In genomic region chr11:1083621-1084551, GRCh38 we compare ENCODE assay signal across 26 cellular contexts. TPM values are rescaled to one million over a fixed set of nuclear protein-coding genes. Genes with fewer than 3 reads are reported as not detected.
DNase-seq lines count a peak whose midpoint lies in the region; ATAC-seq and TF ChIP-seq lines count a peak whose summit lies in the region.
"Had no signal": no experiment of that assay in that cellular context is flagged by ENCODE, and none has a peak within 500 bp of the region (broad histone marks: within the 10 kb centered on the region; RNA-seq: fewer than 3 reads in every experiment).

No MANE protein-coding gene starts in this region.

- TF ChIP-seq CTCF in Calu3 (IDR thresholded peaks at IDR 0.05; ENCODE audit: unreplicated experiment) (no peak), heart left ventricle (IDR thresholded peaks at IDR 0.05) (no peak)

- H3K27ac Mint-ChIP-seq in Calu3 (ENCODE audit: unreplicated experiment): no peak overlapping the region
- H3K27ac Mint-ChIP-seq: dendritic cell treated with granulocyte-macrophage colony-stimulating factor and Interleukin-4, amounts not matched to agents 40 ng/mL and 50 ng/mL, for 4 days; nephron; stimulated activated effector memory CD8-positive, alpha-beta T cell treated with anti-CD3 and anti-CD28 coated beads, Interleukin-12 subunit alpha, Interleukin-12 subunit beta, amount 100 ng/mL, for 72 hours; T-helper 17 cell had no signal

- peak; percentile 52 for DNase-seq in DMS53 (lab: John Stamatoyannopoulos, UW)
- no peak for DNase-seq in DMS53 treated with DMSO at 0.1 percent for 48 hours (lab: John Stamatoyannopoulos, UW; ENCODE audit: unreplicated experiment)
- peak; percentile 43 for DNase-seq in Calu3
- peak in 3 of 5 donors; percentile 5 to 60 (median 16) for DNase-seq in heart left ventricle
- peak in 7 of 10 donors; percentile 5 to 83 (median 27) for DNase-seq in posterior cingulate gyrus
- no peak for DNase-seq in activated CD8-positive, alpha-beta memory T cell treated with anti-CD3 and anti-CD28 coated beads for 24 hours
- DNase-seq: activated gamma-delta T cell; kidney glomerular epithelial cell; NCI-H1092 treated with DMSO at 0.1 percent for 48 hours; NCI-H2081; stimulated activated CD4-positive, alpha-beta T cell treated with anti-CD3 and anti-CD28 coated beads, Interleukin-2, amount 100 ng/mL, for 24 hours had no signal

- no peak for TF ChIP-seq POLR2A in heart left ventricle (IDR thresholded peaks at IDR 0.05)

- H3K27me3 Mint-ChIP-seq in Calu3 (ENCODE audit: unreplicated experiment): no peaks in the 10 kb centered on the region

- intact Hi-C loops in Calu3 (cut with micrococcal nuclease; ENCODE audit: unreplicated experiment) (no loop called here), heart left ventricle (cut with DNase I) (no loop called here), posterior cingulate gyrus (cut with DNase I) (no loop called here)

- no peaks in the 10 kb centered on the region for H3K9me3 ChIP-seq in heart left ventricle
- H3K9me3 ChIP-seq: breast epithelium, Peyer's patch, thoracic aorta had no signal

- no peak overlapping the region for H3K4me3 Mint-ChIP-seq in Calu3 (ENCODE audit: low read depth, unreplicated experiment)
- H3K4me3 Mint-ChIP-seq: dendritic cell treated with granulocyte-macrophage colony-stimulating factor and Interleukin-4, amounts not matched to agents 40 ng/mL and 50 ng/mL, for 4 days; nephron; stimulated activated effector memory CD8-positive, alpha-beta T cell treated with anti-CD3 and anti-CD28 coated beads, Interleukin-12 subunit alpha, Interleukin-12 subunit beta, amount 100 ng/mL, for 72 hours; T-helper 17 cell had no signal

- 77 to 85% (median 80%) methylated on average over 23 to 34 of the region's 34 CpGs for WGBS in heart left ventricle, 4 donors

- no peaks in the 10 kb centered on the region for H3K4me1 Mint-ChIP-seq in Calu3 (ENCODE audit: low read depth, unreplicated experiment)
- H3K4me1 Mint-ChIP-seq: nephron; stimulated activated effector memory CD8-positive, alpha-beta T cell treated with anti-CD3 and anti-CD28 coated beads, Interleukin-12 subunit alpha, Interleukin-12 subunit beta, amount 100 ng/mL, for 72 hours; T-helper 17 cell had no signal

- CTCF ChIA-PET in Calu3 (lab: Charles Lee): interaction anchor here (0.8 to 1.2 kb wide), 2 partner anchors 10 to 146 kb away, joined by 3 read pairs; partner anchors contain the start of gene MUC2

- no peaks in the 10 kb centered on the region for H3K4me1 ChIP-seq in heart left ventricle
- H3K4me1 ChIP-seq: breast epithelium, Peyer's patch had no signal

- H3K27ac ChIP-seq in heart left ventricle: no peak overlapping the region
- H3K27ac ChIP-seq: 22Rv1, breast epithelium, Peyer's patch, thoracic aorta had no signal

- H3K36me3 ChIP-seq in heart left ventricle: no peaks in the 10 kb centered on the region
- H3K36me3 ChIP-seq: breast epithelium, Peyer's patch, thoracic aorta had no signal

- ATAC-seq in heart left ventricle (no peak), GM19324 (IDR thresholded peaks at IDR 0.05; ENCODE audit: low FRiP score, unreplicated experiment) (no peak), HG02981 (IDR thresholded peaks at IDR 0.05; ENCODE audit: unreplicated experiment) (no peak)
- ATAC-seq: T-helper 17 cell had no signal

- no peaks in the 10 kb centered on the region for H3K27me3 ChIP-seq in heart left ventricle
- H3K27me3 ChIP-seq: Peyer's patch had no signal

- H3K9me3 Mint-ChIP-seq in Calu3 (ENCODE audit: low read depth, unreplicated experiment): no peaks in the 10 kb centered on the region
- H3K9me3 Mint-ChIP-seq: dendritic cell treated with granulocyte-macrophage colony-stimulating factor and Interleukin-4, amounts not matched to agents 40 ng/mL and 50 ng/mL, for 4 days; nephron; stimulated activated effector memory CD8-positive, alpha-beta T cell treated with anti-CD3 and anti-CD28 coated beads, Interleukin-12 subunit alpha, Interleukin-12 subunit beta, amount 100 ng/mL, for 72 hours had no signal

- no peaks in the 10 kb centered on the region for H3K36me3 Mint-ChIP-seq in Calu3 (ENCODE audit: insufficient read depth, unreplicated experiment)
- H3K36me3 Mint-ChIP-seq: stimulated activated effector memory CD8-positive, alpha-beta T cell treated with anti-CD3 and anti-CD28 coated beads, Interleukin-12 subunit alpha, Interleukin-12 subunit beta, amount 100 ng/mL, for 72 hours had no signal

- no TSS peak for BruUV-seq in Calu3 (replicated peaks; lab: Mats Ljungman, UMichigan)

- no peak overlapping the region for H3K4me3 ChIP-seq in heart left ventricle
- H3K4me3 ChIP-seq: Peyer's patch, thoracic aorta had no signal

RNA-seq across cellular contexts. Expression of gene MUC2, which starts 9.2 kb away (rescaled TPM):
- total RNA-seq in Calu3 (2022): 0.05 TPM in 1 of 2 replicates, not detected in the other
- under 1 TPM in 1 of 9 donors, not detected in 8; 0.07 TPM for total RNA-seq in heart left ventricle
- polyA plus RNA-seq in heart left ventricle: under 1 TPM in 1 of 2 donors, not detected in 1; 0.01 TPM
- total RNA-seq: fibroblast of lung, glomerular endothelial cell, LHCN-M2, SK-MEL-5, skeletal muscle tissue, T-helper 17 cell, thoracic aorta had no signal
- polyA plus RNA-seq: fibroblast of lung had no signal

RNA-seq across cellular contexts. Expression of gene MUC6, which starts 47.4 kb away (rescaled TPM):
- 0.73 and 4.6 TPM in 2 replicates for total RNA-seq in Calu3 (2022)
- not detected for total RNA-seq in heart left ventricle
- under 1 TPM; 0.04 to 0.06 TPM for polyA plus RNA-seq in heart left ventricle
- total RNA-seq: fibroblast of lung, glomerular endothelial cell, LHCN-M2, Peyer's patch, SK-MEL-5, skeletal muscle tissue, T-helper 17 cell had no signal
- polyA plus RNA-seq: fibroblast of lung had no signal

Comparison
In these comparisons a context has a peak if more than half of its experiments do, and no peak if none do; other contexts are left out.
1. DNase-seq: peak in DMS53 (single experiment), Calu3 (single experiment), heart left ventricle (3 of 5) and posterior cingulate gyrus (7 of 10); none in DMS53 treated with DMSO at 0.1 percent for 48 hours (single experiment) and activated CD8-positive, alpha-beta memory T cell treated with anti-CD3 and anti-CD28 coated beads for 24 hours (single experiment).